Comparison of ENCODE assay signal across 8 cellular contexts in genomic region chr19:49849433-49850220, GRCh38. TPM values are rescaled to one million over a fixed set of nuclear protein-coding genes. Genes with fewer than 3 reads are reported as not detected.
DNase-seq lines count a peak whose midpoint lies in the region; ATAC-seq lines count a peak whose summit lies in the region.

No MANE protein-coding gene starts in this region.

- no peak for ATAC-seq in activated T-helper 17 cell treated with anti-CD3 and anti-CD28 coated beads, Interleukin-2, amount 50 U/mL, for 72 hours (replicated peaks)
- ATAC-seq in HG03025 (IDR thresholded peaks at IDR 0.05; ENCODE audit: low FRiP score, unreplicated experiment) = no peak

- H3K27ac Mint-ChIP-seq in activated CD4-positive, alpha-beta T cell treated with anti-CD3 and anti-CD28 coated beads, Interleukin-2, amount 10 ng/mL, durations not matched to agents 7 days and 5 days = peak overlapping the region; percentile 98
- H3K27ac Mint-ChIP-seq in activated T-helper 17 cell treated with anti-CD3 and anti-CD28 coated beads, Interleukin-2, amount 50 U/mL, for 72 hours = peak overlapping the region; percentile 88
- peak overlapping the region; percentile 87 to 98 (median 94) for H3K27ac Mint-ChIP-seq in immature natural killer cell

- peak overlapping the region; percentile 88 for H3K4me3 Mint-ChIP-seq in activated CD4-positive, alpha-beta T cell treated with anti-CD3 and anti-CD28 coated beads, Interleukin-2, amount 10 ng/mL, durations not matched to agents 7 days and 5 days
- H3K4me3 Mint-ChIP-seq in activated T-helper 17 cell treated with anti-CD3 and anti-CD28 coated beads, Interleukin-2, amount 50 U/mL, for 72 hours = peak overlapping the region; percentile 83
- H3K4me3 Mint-ChIP-seq in immature natural killer cell = peak overlapping the region; percentile 90 to 96 (median 92)

- DNase-seq in activated CD4-positive, alpha-beta T cell treated with anti-CD3 and anti-CD28 coated beads, Interleukin-2, amount 10 ng/mL, durations not matched to agents 7 days and 5 days = no peak
- no peak for DNase-seq in activated CD4-positive, alpha-beta T cell treated with anti-CD3 and anti-CD28 coated beads, Interleukin-2, amount 50 U/mL, for 4 hours
- no peak for DNase-seq in immature natural killer cell
- DNase-seq in substantia nigra (lab: John Stamatoyannopoulos, UW) = no peak
- DNase-seq in SHP77 (lab: John Stamatoyannopoulos, UW) = no peak
- no peak for DNase-seq in NCI-H2171 treated with DMSO at 0.1 percent for 48 hours (lab: John Stamatoyannopoulos, UW)

- CTCF ChIA-PET in activated CD4-positive, alpha-beta T cell treated with anti-CD3 and anti-CD28 coated beads, Interleukin-2, amount 10 ng/mL, durations not matched to agents 7 days and 5 days (lab: Charles Lee) = interaction anchor here (1.0 to 3.2 kb wide), 5 partner anchors 11 to 42 kb away, joined by 3 to 13 read pairs (median 3); no protein-coding TSS in a partner anchor

- peaks cover 7% of the 10 kb centered on the region for H3K36me3 Mint-ChIP-seq in activated CD4-positive, alpha-beta T cell treated with anti-CD3 and anti-CD28 coated beads, Interleukin-2, amount 10 ng/mL, durations not matched to agents 7 days and 5 days (ENCODE audit: low read depth)
- H3K36me3 Mint-ChIP-seq in activated T-helper 17 cell treated with anti-CD3 and anti-CD28 coated beads, Interleukin-2, amount 50 U/mL, for 72 hours (ENCODE audit: low read depth) = peaks cover 19% of the 10 kb centered on the region
- no peaks in the 10 kb centered on the region for H3K36me3 Mint-ChIP-seq in immature natural killer cell

- peaks cover 11% of the 10 kb centered on the region for H3K27me3 Mint-ChIP-seq in activated CD4-positive, alpha-beta T cell treated with anti-CD3 and anti-CD28 coated beads, Interleukin-2, amount 10 ng/mL, durations not matched to agents 7 days and 5 days
- no peaks in the 10 kb centered on the region for H3K27me3 Mint-ChIP-seq in activated T-helper 17 cell treated with anti-CD3 and anti-CD28 coated beads, Interleukin-2, amount 50 U/mL, for 72 hours
- H3K27me3 Mint-ChIP-seq in immature natural killer cell (ENCODE audit: low read depth in 3 of 3) = peaks cover 6 to 12% (median 8%) of the 10 kb centered on the region in 3 donors

- H3K27ac ChIP-seq in substantia nigra (ENCODE audit: low read depth, low read length, poor library complexity, severe bottlenecking) = peak overlapping the region; percentile 100

- POLR2A ChIA-PET in activated CD4-positive, alpha-beta T cell treated with anti-CD3 and anti-CD28 coated beads, Interleukin-2, amount 10 ng/mL, durations not matched to agents 7 days and 5 days (lab: Charles Lee) = interaction anchor here (1.2 kb wide), 1 partner anchor 79 kb away, joined by 4 read pairs; the partner anchor contains the start of genes ATF5 and NUP62

- H3K4me1 Mint-ChIP-seq in activated CD4-positive, alpha-beta T cell treated with anti-CD3 and anti-CD28 coated beads, Interleukin-2, amount 10 ng/mL, durations not matched to agents 7 days and 5 days = peaks cover 39% of the 10 kb centered on the region
- peaks cover 28% of the 10 kb centered on the region for H3K4me1 Mint-ChIP-seq in activated T-helper 17 cell treated with anti-CD3 and anti-CD28 coated beads, Interleukin-2, amount 50 U/mL, for 72 hours
- peaks cover 40% of the 10 kb centered on the region in 2 donors for H3K4me1 Mint-ChIP-seq in immature natural killer cell

- peaks cover 7% of the 10 kb centered on the region for H3K9me3 Mint-ChIP-seq in activated CD4-positive, alpha-beta T cell treated with anti-CD3 and anti-CD28 coated beads, Interleukin-2, amount 10 ng/mL, durations not matched to agents 7 days and 5 days
- no peaks in the 10 kb centered on the region for H3K9me3 Mint-ChIP-seq in activated T-helper 17 cell treated with anti-CD3 and anti-CD28 coated beads, Interleukin-2, amount 50 U/mL, for 72 hours
- H3K9me3 Mint-ChIP-seq in immature natural killer cell = no peaks in the 10 kb centered on the region

RNA-seq across cellular contexts. Expression of gene PTOV1, which starts 1.3 kb away (rescaled TPM):
- 10 to 100 TPM; 60.7 to 76.8 TPM for total RNA-seq in activated CD4-positive, alpha-beta T cell treated with anti-CD3 and anti-CD28 coated beads, Interleukin-2, amount 10 ng/mL, durations not matched to agents 7 days and 5 days
- 100 to 1,000 TPM in 1 of 2 donors, 10 to 100 TPM in 1; 82.7 to 109 TPM for total RNA-seq in activated T-helper 17 cell treated with anti-CD3 and anti-CD28 coated beads, Interleukin-2, amount 50 U/mL, for 72 hours
- polyA plus RNA-seq in immature natural killer cell = 10 to 100 TPM; 32.0 to 59.7 (median 41.4) TPM

RNA-seq across cellular contexts. Expression of gene PNKP, which starts 17.7 kb away (rescaled TPM):
- total RNA-seq in activated CD4-positive, alpha-beta T cell treated with anti-CD3 and anti-CD28 coated beads, Interleukin-2, amount 10 ng/mL, durations not matched to agents 7 days and 5 days = 100 to 1,000 TPM; 105 to 131 TPM
- total RNA-seq in activated T-helper 17 cell treated with anti-CD3 and anti-CD28 coated beads, Interleukin-2, amount 50 U/mL, for 72 hours = 100 to 1,000 TPM; 100 to 111 TPM
- 10 to 100 TPM; 36.4 to 55.1 (median 41.4) TPM for polyA plus RNA-seq in immature natural killer cell

RNA-seq across cellular contexts. Expression of gene AKT1S1, which starts 27.5 kb away (rescaled TPM):
- total RNA-seq in activated CD4-positive, alpha-beta T cell treated with anti-CD3 and anti-CD28 coated beads, Interleukin-2, amount 10 ng/mL, durations not matched to agents 7 days and 5 days = 10 to 100 TPM; 17.5 to 18.9 TPM
- total RNA-seq in activated T-helper 17 cell treated with anti-CD3 and anti-CD28 coated beads, Interleukin-2, amount 50 U/mL, for 72 hours = 10 to 100 TPM; 33.8 to 72.8 TPM
- 1 to 10 TPM; 2.5 to 4.7 (median 3.3) TPM for polyA plus RNA-seq in immature natural killer cell

RNA-seq across cellular contexts. Expression of gene TBC1D17, which starts 27.9 kb away (rescaled TPM):
- 10 to 100 TPM; 33.2 to 33.8 TPM for total RNA-seq in activated CD4-positive, alpha-beta T cell treated with anti-CD3 and anti-CD28 coated beads, Interleukin-2, amount 10 ng/mL, durations not matched to agents 7 days and 5 days
- total RNA-seq in activated T-helper 17 cell treated with anti-CD3 and anti-CD28 coated beads, Interleukin-2, amount 50 U/mL, for 72 hours = 10 to 100 TPM; 21.4 to 57.4 TPM
- 10 to 100 TPM in 1 of 3 donors, 1 to 10 TPM in 2; 7.1 to 18.4 (median 7.3) TPM for polyA plus RNA-seq in immature natural killer cell

RNA-seq across cellular contexts. Expression of gene MED25, which starts 31.5 kb away (rescaled TPM):
- total RNA-seq in activated CD4-positive, alpha-beta T cell treated with anti-CD3 and anti-CD28 coated beads, Interleukin-2, amount 10 ng/mL, durations not matched to agents 7 days and 5 days = 10 to 100 TPM; 57.9 to 62.7 TPM
- total RNA-seq in activated T-helper 17 cell treated with anti-CD3 and anti-CD28 coated beads, Interleukin-2, amount 50 U/mL, for 72 hours = 10 to 100 TPM; 55.6 to 56.1 TPM
- polyA plus RNA-seq in immature natural killer cell = 10 to 100 TPM in 2 of 3 donors, 1 to 10 TPM in 1; 5.0 to 30.4 (median 13.9) TPM
